7 cellular contexts compared by ENCODE assay signal in the genomic region with DNA sequence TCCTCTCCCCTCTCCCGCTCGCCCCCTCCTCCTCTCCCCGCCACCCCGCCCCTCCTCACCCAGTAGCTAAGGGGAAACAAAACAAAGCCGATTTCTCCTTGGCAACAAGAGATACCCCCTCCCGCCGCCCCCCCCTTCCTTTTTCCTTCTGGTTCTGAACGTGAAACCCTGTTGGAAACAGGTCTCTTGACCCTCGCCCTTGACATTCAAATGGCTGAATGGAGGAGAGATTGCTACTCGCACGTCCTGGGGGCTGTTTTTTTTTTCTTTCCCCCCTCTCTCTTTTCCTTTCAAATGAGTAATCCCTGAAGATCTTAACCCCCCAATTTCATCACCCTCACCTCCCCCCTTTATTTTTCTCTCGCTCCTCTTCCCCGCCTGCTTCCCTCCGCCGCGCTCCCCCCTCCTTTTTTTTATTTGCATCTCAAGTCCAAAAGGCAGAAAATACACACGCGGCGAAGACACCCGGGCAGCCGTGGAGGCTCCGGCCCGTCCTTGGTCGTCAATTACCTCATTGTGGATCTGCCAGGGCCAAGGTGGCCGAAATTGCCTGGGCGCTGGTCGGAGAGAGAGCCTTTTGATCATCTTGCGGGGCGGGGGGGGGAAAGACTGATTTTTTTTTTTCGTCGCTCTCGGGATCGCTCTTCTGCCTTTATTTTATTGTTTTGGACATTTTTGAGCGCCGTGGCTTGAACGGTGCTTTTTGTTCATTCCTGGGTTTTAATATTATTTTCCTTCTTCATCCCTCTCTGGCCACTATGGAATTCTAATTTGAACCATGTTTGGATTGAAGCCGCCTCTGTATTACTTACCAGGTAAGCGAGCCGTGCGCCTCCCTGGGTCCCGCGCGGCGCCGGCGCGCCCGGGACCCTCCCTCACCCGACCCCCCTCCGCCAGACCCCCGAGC. TPM values are rescaled to one million over a fixed set of nuclear protein-coding genes. Genes with fewer than 3 reads are reported as not detected.
DNase-seq lines count a peak whose midpoint lies in the region; ATAC-seq lines count a peak whose summit lies in the region.

No MANE protein-coding gene starts in this region.

- H3K27me3 Mint-ChIP-seq in T-cell = no peaks in the 10 kb centered on the region

- H3K4me3 ChIP-seq in endocrine pancreas (ENCODE audit: control insufficient read depth, insufficient read depth, low read length) = no peak overlapping the region
- peak overlapping the region; percentile 76 to 81 for H3K4me3 ChIP-seq in muscle layer of duodenum (ENCODE audit: low read depth in 1 of 2, low read length in 2 of 2)

- H3K36me3 ChIP-seq in KOPT-K1 (ENCODE audit: insufficient read depth, low read length) = no peaks in the 10 kb centered on the region
- no peaks in the 10 kb centered on the region for H3K36me3 ChIP-seq in endocrine pancreas (ENCODE audit: control insufficient read depth, insufficient read depth, low read length)
- H3K36me3 ChIP-seq in muscle layer of duodenum (ENCODE audit: control insufficient read depth in 1 of 2, insufficient read depth in 2 of 2, low read length in 2 of 2) = no peaks in the 10 kb centered on the region

- H3K4me3 Mint-ChIP-seq in T-cell = peak overlapping the region; percentile 89 to 92 (median 90)

- peak overlapping the region; percentile 87 to 89 for H3K27ac Mint-ChIP-seq in T-cell

- peak overlapping the region; percentile 74 for H3K9ac ChIP-seq in endocrine pancreas (ENCODE audit: control insufficient read depth, insufficient read depth, low read length)

- ATAC-seq in T-cell (replicated peaks in 1 of 4) (no peak), esophagus mucosa (no peak), GM18520 (IDR thresholded peaks at IDR 0.05; ENCODE audit: unreplicated experiment) (no peak)

- CTCF ChIA-PET in T-cell (lab: Charles Lee) = interaction anchor here in 1 of 2 donors (1.8 kb wide), 1 partner anchor 57 kb away, joined by 7 read pairs; the partner anchor contains the start of gene GSE1

- H3K4me1 Mint-ChIP-seq in T-cell = peaks cover 37 to 47% (median 39%) of the 10 kb centered on the region in 3 donors

- H3K36me3 Mint-ChIP-seq in T-cell = peaks cover 2% of the 10 kb centered on the region

- DNase-seq in GF-D8 (lab: John Stamatoyannopoulos, UW) (peak; percentile 37), T-cell (peak in 12 of 34 experiments; percentile 10 to 52 (median 35))

- H3K27ac ChIP-seq in KOPT-K1 (ENCODE audit: low read depth, low read length, poor library complexity, severe bottlenecking) (peak overlapping the region; percentile 74), muscle layer of duodenum (ENCODE audit: low read length) (peak overlapping the region; percentile 72)

- no peaks in the 10 kb centered on the region for H3K9me3 Mint-ChIP-seq in T-cell

- POLR2A ChIA-PET in T-cell (lab: Charles Lee) = interaction anchor here in 1 of 2 donors (0.5 kb wide), 1 partner anchor 11 kb away, joined by 3 read pairs; no protein-coding TSS in a partner anchor

- no peaks in the 10 kb centered on the region for H3K4me1 ChIP-seq in endocrine pancreas (ENCODE audit: control insufficient read depth, insufficient read depth, low read length)
- peaks cover 5 to 26% of the 10 kb centered on the region in 2 donors for H3K4me1 ChIP-seq in muscle layer of duodenum (ENCODE audit: control insufficient read depth in 1 of 2, insufficient read depth in 2 of 2, low read length in 2 of 2)

- H3K27me3 ChIP-seq in endocrine pancreas (ENCODE audit: control insufficient read depth, insufficient read depth, low read length) (no peaks in the 10 kb centered on the region), muscle layer of duodenum (ENCODE audit: low read depth, low read length) (no peaks in the 10 kb centered on the region)

- H3K9me3 ChIP-seq in KOPT-K1 (ENCODE audit: insufficient read depth, low read length, poor library complexity, severe bottlenecking) = no peaks in the 10 kb centered on the region
- no peaks in the 10 kb centered on the region for H3K9me3 ChIP-seq in endocrine pancreas (ENCODE audit: control insufficient read depth, low read length)
- H3K9me3 ChIP-seq in muscle layer of duodenum (ENCODE audit: control insufficient read depth in 1 of 2, low read length in 2 of 2) = no peaks in the 10 kb centered on the region

RNA-seq across cellular contexts. Expression of gene GSE1, which starts 57.3 kb away (rescaled TPM):
- 10 to 100 TPM; 29.1 to 61.7 (median 37.4) TPM for total RNA-seq in T-cell
- 23.9 TPM for total RNA-seq in esophagus mucosa
